In the genomic region with DNA sequence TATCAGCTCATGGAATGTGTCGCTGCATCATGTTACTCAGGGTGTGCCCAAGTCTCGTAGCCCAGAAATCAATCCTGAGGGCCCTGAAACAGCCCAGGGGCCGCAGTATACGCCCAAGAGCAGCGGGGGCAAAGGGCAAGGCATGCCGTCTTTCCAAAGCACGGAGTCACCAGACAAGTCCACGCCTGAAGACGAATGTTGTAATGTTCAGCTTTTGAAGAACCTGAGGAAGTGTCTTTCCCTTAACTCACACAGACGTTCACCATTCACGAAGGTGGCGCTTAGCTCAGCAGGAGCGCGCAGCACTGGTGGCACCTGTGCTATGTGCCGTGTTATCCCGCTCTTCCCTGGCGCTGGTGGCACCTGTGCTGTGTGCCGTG, we compare ENCODE assay signal across 13 cellular contexts. TPM values are rescaled to one million over a fixed set of nuclear protein-coding genes. Genes with fewer than 3 reads are reported as not detected.
DNase-seq lines count a peak whose midpoint lies in the region; ATAC-seq and TF ChIP-seq lines count a peak whose summit lies in the region.
"Had no signal": no experiment of that assay in that cellular context is flagged by ENCODE, and none has a peak within 500 bp of the region (broad histone marks: within the 10 kb centered on the region; RNA-seq: fewer than 3 reads in every experiment).

No MANE protein-coding gene starts in this region.

- H3K9me2 ChIP-seq in OCI-LY1 (ENCODE audit: low read depth, low read length): no peaks in the 10 kb centered on the region

- H3K4me3 ChIP-seq in BLaER1 treated with 17β-estradiol and CSF1 and Interleukin-3, amounts not matched to agents 10 nM and 100 nM: no peak overlapping the region
- H3K4me3 ChIP-seq in OCI-LY1 (ENCODE audit: low read depth, low read length, poor library complexity, severe bottlenecking) (no peak overlapping the region), duodenal mucosa (ENCODE audit: low read depth in 1 of 2, low read length in 2 of 2) (peak overlapping the region in 1 of 2 donors; percentile 62), BE2C (ENCODE audit: low read depth, low read length) (no peak overlapping the region)
- H3K4me3 ChIP-seq: body of pancreas had no signal

- no peaks in the 10 kb centered on the region for H3K9me3 ChIP-seq in BLaER1 treated with 17β-estradiol and CSF1 and Interleukin-3, amounts not matched to agents 10 nM and 100 nM (replicated peaks in 1 of 11)
- H3K9me3 ChIP-seq in OCI-LY1 (ENCODE audit: low read length) (no peaks in the 10 kb centered on the region), duodenal mucosa (ENCODE audit: control insufficient read depth in 1 of 2, low read length in 2 of 2) (no peaks in the 10 kb centered on the region), BE2C (no peaks in the 10 kb centered on the region)
- H3K9me3 ChIP-seq: body of pancreas had no signal

- TF ChIP-seq CTCF in OCI-LY1 (IDR thresholded peaks at IDR 0.05; ENCODE audit: low read length) (no peak), nephron (IDR thresholded peaks at IDR 0.05; ENCODE audit: unreplicated experiment in 3 of 3) (no peak), BE2C (IDR thresholded peaks at IDR 0.05; ENCODE audit: low read depth, low read length) (no peak)

- H2AFZ ChIP-seq in OCI-LY1 (ENCODE audit: low read length): no peak overlapping the region

- H4K20me1 ChIP-seq in BLaER1 treated with 17β-estradiol and CSF1 and Interleukin-3, amounts not matched to agents 10 nM and 100 nM: peaks cover 28 to 85% (median 63%) of the 10 kb centered on the region in 11 experiments; a peak in 21 of 22 replicates
- no peaks in the 10 kb centered on the region for H4K20me1 ChIP-seq in OCI-LY1 (ENCODE audit: insufficient read depth, low read length)

- no peaks in the 10 kb centered on the region; a peak in 1 of 22 replicates for H3K27me3 ChIP-seq in BLaER1 treated with 17β-estradiol and CSF1 and Interleukin-3, amounts not matched to agents 10 nM and 100 nM
- H3K27me3 ChIP-seq in OCI-LY1 (ENCODE audit: insufficient read depth, low read length) (no peaks in the 10 kb centered on the region), duodenal mucosa (ENCODE audit: control insufficient read depth in 1 of 2, insufficient read depth in 2 of 2, low read length in 2 of 2) (no peaks in the 10 kb centered on the region), BE2C (no peaks in the 10 kb centered on the region)
- H3K27me3 ChIP-seq: body of pancreas had no signal

- H3K4me2 ChIP-seq in BLaER1 treated with 17β-estradiol and CSF1 and Interleukin-3, amounts not matched to agents 10 nM and 100 nM: peak overlapping the region in 9 of 11 experiments; percentile 3 to 91 (median 70); a peak in 18 of 22 replicates
- no peak overlapping the region for H3K4me2 ChIP-seq in OCI-LY1 (ENCODE audit: low read length)

- H3K4me1 ChIP-seq in BLaER1 treated with 17β-estradiol and CSF1 and Interleukin-3, amounts not matched to agents 10 nM and 100 nM: peaks cover 20 to 63% (median 48%) of the 10 kb centered on the region in 10 experiments; a peak in 19 of 20 replicates
- H3K4me1 ChIP-seq in OCI-LY1 (ENCODE audit: insufficient read depth, low read length, severe bottlenecking): peaks cover 22% of the 10 kb centered on the region
- H3K4me1 ChIP-seq in duodenal mucosa (ENCODE audit: control insufficient read depth in 1 of 2, insufficient read depth in 2 of 2, low read length in 2 of 2): peaks cover 58 to 70% of the 10 kb centered on the region in 2 donors
- no peaks in the 10 kb centered on the region for H3K4me1 ChIP-seq in BE2C

- H3K79me2 ChIP-seq in OCI-LY1 (ENCODE audit: insufficient read depth, low read length): no peaks in the 10 kb centered on the region

- no peak overlapping the region for H3K4me3 Mint-ChIP-seq in nephron

- H3K36me3 Mint-ChIP-seq in nephron (ENCODE audit: low read depth): peaks cover 61% of the 10 kb centered on the region

- no peaks in the 10 kb centered on the region for H3F3A ChIP-seq in OCI-LY1 (ENCODE audit: insufficient read depth, low read length)

- peak overlapping the region in 1 of 11 experiments; percentile 28; a peak in 1 of 22 replicates for H3K9ac ChIP-seq in BLaER1 treated with 17β-estradiol and CSF1 and Interleukin-3, amounts not matched to agents 10 nM and 100 nM
- no peak overlapping the region for H3K9ac ChIP-seq in OCI-LY1 (ENCODE audit: low read length)
- H3K9ac ChIP-seq in duodenal mucosa (ENCODE audit: low read depth in 1 of 2, low read length in 2 of 2): peak overlapping the region; percentile 1 to 59

- no peak for DNase-seq in NCI-H526 treated with DMSO at 0.1 percent for 48 hours (lab: John Stamatoyannopoulos, UW)
- no peak for DNase-seq in BE2C
- DNase-seq: NCI-H1105 treated with DMSO at 0.1 percent for 48 hours, NCI-H446, retina, T-helper 9 cell had no signal

- peaks cover 73 to 100% (median 98%) of the 10 kb centered on the region in 11 experiments for H3K36me3 ChIP-seq in BLaER1 treated with 17β-estradiol and CSF1 and Interleukin-3, amounts not matched to agents 10 nM and 100 nM
- H3K36me3 ChIP-seq in OCI-LY1 (ENCODE audit: insufficient read depth, low read length) (peaks cover 68% of the 10 kb centered on the region), duodenal mucosa (ENCODE audit: control insufficient read depth in 1 of 2, insufficient read depth in 2 of 2, low read length in 2 of 2) (peaks cover 9 to 56% of the 10 kb centered on the region in 2 donors), BE2C (peaks cover 74% of the 10 kb centered on the region)

- peaks cover 7% of the 10 kb centered on the region for H3K4me1 Mint-ChIP-seq in nephron

- H3K27me3 Mint-ChIP-seq in nephron (ENCODE audit: low read depth): no peaks in the 10 kb centered on the region

- H3K27ac ChIP-seq in BLaER1 treated with 17β-estradiol and CSF1 and Interleukin-3, amounts not matched to agents 10 nM and 100 nM: peak overlapping the region in 1 of 11 experiments; percentile 30; a peak in 1 of 22 replicates
- H3K27ac ChIP-seq in OCI-LY1 (ENCODE audit: low read depth, low read length, poor library complexity, severe bottlenecking) (peak overlapping the region; percentile 88), duodenal mucosa (ENCODE audit: low read depth, low read length) (peak overlapping the region; percentile 45)

- H3K27ac Mint-ChIP-seq in nephron: peak overlapping the region in 2 of 3 experiments; percentile 80 to 92

- ATAC-seq in HG03469 (IDR thresholded peaks at IDR 0.05; ENCODE audit: unreplicated experiment) (no peak), GM18520 (IDR thresholded peaks at IDR 0.05; ENCODE audit: unreplicated experiment) (no peak)

- no peaks in the 10 kb centered on the region for H3K9me3 Mint-ChIP-seq in nephron

RNA-seq across cellular contexts. Expression of gene PWP2, which starts 18.8 kb away (rescaled TPM):
- polyA plus RNA-seq in BE2C (2012; ENCODE audit: insufficient read depth, insufficient read length, low read depth): 33.2 TPM

RNA-seq across cellular contexts. Expression of gene GATD3, which starts 45.1 kb away (rescaled TPM):
- 74.7 TPM for polyA plus RNA-seq in BE2C (2012; ENCODE audit: insufficient read depth, insufficient read length, low read depth)
